Comparison of ENCODE assay signal across 17 cellular contexts in genomic region chr5:31096238-31096865, GRCh38.
DNase-seq lines count a peak whose midpoint lies in the region; ATAC-seq and TF ChIP-seq lines count a peak whose summit lies in the region.
"Had no signal": no experiment of that assay in that cellular context is flagged by ENCODE, and none has a peak within 500 bp of the region (broad histone marks: within the 10 kb centered on the region; RNA-seq: fewer than 3 reads in every experiment).

No MANE protein-coding gene starts in this region.

- TF ChIP-seq CTCF in LNCaP clone FGC (IDR thresholded peaks at IDR 0.05; ENCODE audit: control insufficient read depth, extremely low read depth, insufficient read depth) = no peak
- no peak for TF ChIP-seq CTCF in cardiac fibroblast (IDR thresholded peaks at IDR 0.05; ENCODE audit: low read depth, low read length)

- H3K4me3 ChIP-seq in LNCaP clone FGC (ENCODE audit: low read depth, low read length) = no peak overlapping the region
- H3K4me3 ChIP-seq in cardiac fibroblast (replicated peaks in 1 of 2; ENCODE audit: low read depth in 2 of 2, low read length in 2 of 2) = no peak overlapping the region

- DNase-seq in AG08395 (ENCODE audit: low spot score) = peak; percentile 47
- peak; percentile 59 for DNase-seq in LNCaP clone FGC (ENCODE audit: low read depth)
- DNase-seq in cardiac fibroblast (ENCODE audit: low read depth in 2 of 2) = peak; percentile 70 to 77
- DNase-seq in kidney glomerular epithelial cell (lab: John Stamatoyannopoulos, UW) = peak; percentile 14
- no peak for DNase-seq in germinal center (ENCODE audit: low spot score)
- no peak for DNase-seq in midbrain (lab: John Stamatoyannopoulos, UW)
- DNase-seq: activated CD4-positive, alpha-beta memory T cell treated with anti-CD3 and anti-CD28 coated beads, Interleukin-2, amount 10 ng/mL, durations not matched to agents 7 days and 5 days; activated effector memory CD4-positive, alpha-beta T cell treated with anti-CD3 and anti-CD28 coated beads, Interleukin-2, amount 50 U/mL, for 16 hours; AML-193; NCI-H1048; NCI-H345; posterior cingulate gyrus; stimulated activated CD4-positive, alpha-beta T cell treated with anti-CD3 and anti-CD28 coated beads, Interleukin-2, amount 100 ng/mL, for 24 hours; T1000 had no signal

- ATAC-seq in HG02571 (IDR thresholded peaks at IDR 0.05; ENCODE audit: unreplicated experiment) = no peak
- no peak for ATAC-seq in GM19397 (IDR thresholded peaks at IDR 0.05; ENCODE audit: unreplicated experiment)
- ATAC-seq: stimulated activated effector memory CD8-positive, alpha-beta T cell treated with anti-CD3 and anti-CD28 coated beads, Interleukin-12 subunit alpha, Interleukin-12 subunit beta, amount 100 ng/mL, for 72 hours had no signal

Comparison
In these comparisons a context has a peak if more than half of its experiments do, and no peak if none do; other contexts are left out.
1. DNase-seq: peak in AG08395 (single experiment), LNCaP clone FGC (single experiment), cardiac fibroblast (2 of 2) and kidney glomerular epithelial cell (single experiment); none in germinal center (single experiment) and midbrain (single experiment).